In the genomic region with DNA sequence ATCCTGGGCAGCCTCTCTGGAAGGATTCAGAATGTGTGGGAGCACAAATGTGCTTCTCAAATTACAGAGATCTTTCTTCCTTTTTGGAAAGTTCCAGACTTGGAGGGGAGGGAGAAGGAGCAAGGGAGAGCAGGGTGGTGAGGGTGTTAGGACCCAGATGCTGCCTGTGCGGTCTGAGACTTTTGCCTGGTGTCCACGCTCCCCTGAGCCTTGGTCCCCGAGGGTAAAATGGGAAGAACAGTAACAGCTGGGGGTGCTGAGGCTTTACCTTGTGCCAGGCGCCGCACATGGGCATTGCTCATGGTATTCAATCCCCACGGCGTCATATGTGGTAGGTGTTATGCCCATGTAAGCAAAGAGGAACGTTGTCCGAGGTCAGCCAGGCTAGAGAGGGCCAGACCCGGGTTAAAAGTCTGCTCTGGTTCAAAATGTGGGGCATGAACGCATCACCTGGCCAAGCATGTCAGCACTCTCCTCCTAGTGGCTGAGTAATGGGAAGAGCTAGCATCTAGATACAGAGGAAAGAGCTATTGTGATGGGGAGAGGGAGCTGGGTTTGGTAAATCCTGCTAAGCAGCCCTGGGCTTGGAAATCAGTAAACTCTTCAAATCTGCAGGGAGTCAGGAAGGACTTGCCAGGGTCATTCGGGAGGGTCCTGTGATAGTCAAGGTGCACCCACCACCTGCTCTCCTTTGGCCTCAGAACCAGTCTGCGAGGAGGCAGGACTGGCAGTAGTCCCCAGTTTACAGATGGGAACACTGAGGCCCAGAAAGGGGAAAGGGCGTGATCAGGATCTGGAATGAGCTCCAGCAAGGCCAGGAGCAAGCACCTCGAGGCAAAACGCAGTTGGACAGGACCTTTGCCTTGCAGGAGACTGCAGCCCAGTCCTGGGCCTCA, we compare ENCODE assay signal across 1 cellular context.
TF ChIP-seq lines count a peak whose summit lies in the region.

No MANE protein-coding gene starts in this region.

TF ChIP-seq in GM12878, 131 proteins besides CTCF, POLR2A, EP300 and RAD21:
- TF ChIP-seq HCFC1 (IDR thresholded peaks at IDR 0.05; ENCODE audit: low read length), result no peak
- no peak for TF ChIP-seq GATAD2B (conservative IDR thresholded peaks at IDR 0.05; ENCODE audit: low read depth)
- no peak for TF ChIP-seq SREBF1 (IDR thresholded peaks at IDR 0.05; ENCODE audit: low read length)
- TF ChIP-seq KAT2A (conservative IDR thresholded peaks at IDR 0.05; ENCODE audit: control insufficient read depth, low read depth, low read length), result no peak
- TF ChIP-seq CHD1 (IDR thresholded peaks at IDR 0.05; ENCODE audit: low read depth, low read length), result no peak
- TF ChIP-seq RB1 (IDR thresholded peaks at IDR 0.05; ENCODE audit: borderline replicate concordance), result no peak
- TF ChIP-seq MEF2B (IDR thresholded peaks at IDR 0.05; ENCODE audit: partially characterized antibody, poor library complexity, severe bottlenecking), result peak; percentile 81
- TF ChIP-seq POU2F2 (IDR thresholded peaks at IDR 0.05; ENCODE audit: borderline replicate concordance, low read depth, low read length), result no peak
- peak in 1 of 2 experiments; percentile 30; a peak in 1 of 4 replicates for TF ChIP-seq IKZF2 (IDR thresholded peaks at IDR 0.05)
- TF ChIP-seq, protein P1, sequence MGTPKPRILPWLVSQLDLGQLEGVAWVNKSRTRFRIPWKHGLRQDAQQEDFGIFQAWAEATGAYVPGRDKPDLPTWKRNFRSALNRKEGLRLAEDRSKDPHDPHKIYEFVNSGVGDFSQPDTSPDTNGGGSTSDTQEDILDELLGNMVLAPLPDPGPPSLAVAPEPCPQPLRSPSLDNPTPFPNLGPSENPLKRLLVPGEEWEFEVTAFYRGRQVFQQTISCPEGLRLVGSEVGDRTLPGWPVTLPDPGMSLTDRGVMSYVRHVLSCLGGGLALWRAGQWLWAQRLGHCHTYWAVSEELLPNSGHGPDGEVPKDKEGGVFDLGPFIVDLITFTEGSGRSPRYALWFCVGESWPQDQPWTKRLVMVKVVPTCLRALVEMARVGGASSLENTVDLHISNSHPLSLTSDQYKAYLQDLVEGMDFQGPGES (IDR thresholded peaks at IDR 0.05), result no peak
- TF ChIP-seq, protein P2, sequence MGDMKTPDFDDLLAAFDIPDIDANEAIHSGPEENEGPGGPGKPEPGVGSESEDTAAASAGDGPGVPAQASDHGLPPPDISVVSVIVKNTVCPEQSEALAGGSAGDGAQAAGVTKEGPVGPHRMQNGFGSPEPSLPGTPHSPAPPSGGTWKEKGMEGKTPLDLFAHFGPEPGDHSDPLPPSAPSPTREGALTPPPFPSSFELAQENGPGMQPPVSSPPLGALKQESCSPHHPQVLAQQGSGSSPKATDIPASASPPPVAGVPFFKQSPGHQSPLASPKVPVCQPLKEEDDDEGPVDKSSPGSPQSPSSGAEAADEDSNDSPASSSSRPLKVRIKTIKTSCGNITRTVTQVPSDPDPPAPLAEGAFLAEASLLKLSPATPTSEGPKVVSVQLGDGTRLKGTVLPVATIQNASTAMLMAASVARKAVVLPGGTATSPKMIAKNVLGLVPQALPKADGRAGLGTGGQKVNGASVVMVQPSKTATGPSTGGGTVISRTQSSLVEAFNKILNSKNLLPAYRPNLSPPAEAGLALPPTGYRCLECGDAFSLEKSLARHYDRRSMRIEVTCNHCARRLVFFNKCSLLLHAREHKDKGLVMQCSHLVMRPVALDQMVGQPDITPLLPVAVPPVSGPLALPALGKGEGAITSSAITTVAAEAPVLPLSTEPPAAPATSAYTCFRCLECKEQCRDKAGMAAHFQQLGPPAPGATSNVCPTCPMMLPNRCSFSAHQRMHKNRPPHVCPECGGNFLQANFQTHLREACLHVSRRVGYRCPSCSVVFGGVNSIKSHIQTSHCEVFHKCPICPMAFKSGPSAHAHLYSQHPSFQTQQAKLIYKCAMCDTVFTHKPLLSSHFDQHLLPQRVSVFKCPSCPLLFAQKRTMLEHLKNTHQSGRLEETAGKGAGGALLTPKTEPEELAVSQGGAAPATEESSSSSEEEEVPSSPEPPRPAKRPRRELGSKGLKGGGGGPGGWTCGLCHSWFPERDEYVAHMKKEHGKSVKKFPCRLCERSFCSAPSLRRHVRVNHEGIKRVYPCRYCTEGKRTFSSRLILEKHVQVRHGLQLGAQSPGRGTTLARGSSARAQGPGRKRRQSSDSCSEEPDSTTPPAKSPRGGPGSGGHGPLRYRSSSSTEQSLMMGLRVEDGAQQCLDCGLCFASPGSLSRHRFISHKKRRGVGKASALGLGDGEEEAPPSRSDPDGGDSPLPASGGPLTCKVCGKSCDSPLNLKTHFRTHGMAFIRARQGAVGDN (IDR thresholded peaks at IDR 0.05), result peak; percentile 51; the same call in 1 of the 2 replicates
- TF ChIP-seq, protein P3, sequence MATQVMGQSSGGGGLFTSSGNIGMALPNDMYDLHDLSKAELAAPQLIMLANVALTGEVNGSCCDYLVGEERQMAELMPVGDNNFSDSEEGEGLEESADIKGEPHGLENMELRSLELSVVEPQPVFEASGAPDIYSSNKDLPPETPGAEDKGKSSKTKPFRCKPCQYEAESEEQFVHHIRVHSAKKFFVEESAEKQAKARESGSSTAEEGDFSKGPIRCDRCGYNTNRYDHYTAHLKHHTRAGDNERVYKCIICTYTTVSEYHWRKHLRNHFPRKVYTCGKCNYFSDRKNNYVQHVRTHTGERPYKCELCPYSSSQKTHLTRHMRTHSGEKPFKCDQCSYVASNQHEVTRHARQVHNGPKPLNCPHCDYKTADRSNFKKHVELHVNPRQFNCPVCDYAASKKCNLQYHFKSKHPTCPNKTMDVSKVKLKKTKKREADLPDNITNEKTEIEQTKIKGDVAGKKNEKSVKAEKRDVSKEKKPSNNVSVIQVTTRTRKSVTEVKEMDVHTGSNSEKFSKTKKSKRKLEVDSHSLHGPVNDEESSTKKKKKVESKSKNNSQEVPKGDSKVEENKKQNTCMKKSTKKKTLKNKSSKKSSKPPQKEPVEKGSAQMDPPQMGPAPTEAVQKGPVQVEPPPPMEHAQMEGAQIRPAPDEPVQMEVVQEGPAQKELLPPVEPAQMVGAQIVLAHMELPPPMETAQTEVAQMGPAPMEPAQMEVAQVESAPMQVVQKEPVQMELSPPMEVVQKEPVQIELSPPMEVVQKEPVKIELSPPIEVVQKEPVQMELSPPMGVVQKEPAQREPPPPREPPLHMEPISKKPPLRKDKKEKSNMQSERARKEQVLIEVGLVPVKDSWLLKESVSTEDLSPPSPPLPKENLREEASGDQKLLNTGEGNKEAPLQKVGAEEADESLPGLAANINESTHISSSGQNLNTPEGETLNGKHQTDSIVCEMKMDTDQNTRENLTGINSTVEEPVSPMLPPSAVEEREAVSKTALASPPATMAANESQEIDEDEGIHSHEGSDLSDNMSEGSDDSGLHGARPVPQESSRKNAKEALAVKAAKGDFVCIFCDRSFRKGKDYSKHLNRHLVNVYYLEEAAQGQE (IDR thresholded peaks at IDR 0.05; ENCODE audit: low read depth, low read length), result no peak
- no peak for TF ChIP-seq SPI1 (IDR thresholded peaks at IDR 0.05; ENCODE audit: borderline replicate concordance, insufficient read depth, low read depth, low read length)
- no peak for TF ChIP-seq ZNF384 (IDR thresholded peaks at IDR 0.05; ENCODE audit: borderline replicate concordance, low read depth, low read length)
- peak; percentile 58; the same call in 1 of the 2 replicates for TF ChIP-seq PAX5 (IDR thresholded peaks at IDR 0.05; ENCODE audit: borderline replicate concordance, low read depth, low read length)
- TF ChIP-seq BACH1 (IDR thresholded peaks at IDR 0.05; ENCODE audit: borderline replicate concordance), result 0 out of 2 replicates have a peak, but pooled peaks have one; percentile 21
- TF ChIP-seq IRF4 (IDR thresholded peaks at IDR 0.05; ENCODE audit: low read depth, low read length), result no peak
- peak; percentile 65 for TF ChIP-seq SMARCA5 (IDR thresholded peaks at IDR 0.05)
- no peak for TF ChIP-seq ETV6 (conservative IDR thresholded peaks at IDR 0.05 in 1 of 2, IDR thresholded peaks at IDR 0.05 in 1 of 2; ENCODE audit: borderline replicate concordance in 1 of 2, low read depth in 1 of 2)
- TF ChIP-seq RCOR1 (conservative IDR thresholded peaks at IDR 0.05; ENCODE audit: low read depth, low read length), result no peak
- no peak for TF ChIP-seq CREB1 (IDR thresholded peaks at IDR 0.05; ENCODE audit: low read depth)
- TF ChIP-seq, protein P4, sequence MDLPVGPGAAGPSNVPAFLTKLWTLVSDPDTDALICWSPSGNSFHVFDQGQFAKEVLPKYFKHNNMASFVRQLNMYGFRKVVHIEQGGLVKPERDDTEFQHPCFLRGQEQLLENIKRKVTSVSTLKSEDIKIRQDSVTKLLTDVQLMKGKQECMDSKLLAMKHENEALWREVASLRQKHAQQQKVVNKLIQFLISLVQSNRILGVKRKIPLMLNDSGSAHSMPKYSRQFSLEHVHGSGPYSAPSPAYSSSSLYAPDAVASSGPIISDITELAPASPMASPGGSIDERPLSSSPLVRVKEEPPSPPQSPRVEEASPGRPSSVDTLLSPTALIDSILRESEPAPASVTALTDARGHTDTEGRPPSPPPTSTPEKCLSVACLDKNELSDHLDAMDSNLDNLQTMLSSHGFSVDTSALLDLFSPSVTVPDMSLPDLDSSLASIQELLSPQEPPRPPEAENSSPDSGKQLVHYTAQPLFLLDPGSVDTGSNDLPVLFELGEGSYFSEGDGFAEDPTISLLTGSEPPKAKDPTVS (IDR thresholded peaks at IDR 0.05; ENCODE audit: low read depth, low read length), result 0 out of 2 replicates have a peak, but pooled peaks have one; percentile 78
- TF ChIP-seq PML (IDR thresholded peaks at IDR 0.05; ENCODE audit: low read length), result 0 out of 2 replicates have a peak, but pooled peaks have one; percentile 35
- peak; percentile 56; the same call in 1 of the 2 replicates for TF ChIP-seq POLR2AphosphoS5 (IDR thresholded peaks at IDR 0.05; ENCODE audit: low read length)
- TF ChIP-seq JUND (IDR thresholded peaks at IDR 0.05; ENCODE audit: low read depth, low read length), result no peak
- TF ChIP-seq, protein P5, sequence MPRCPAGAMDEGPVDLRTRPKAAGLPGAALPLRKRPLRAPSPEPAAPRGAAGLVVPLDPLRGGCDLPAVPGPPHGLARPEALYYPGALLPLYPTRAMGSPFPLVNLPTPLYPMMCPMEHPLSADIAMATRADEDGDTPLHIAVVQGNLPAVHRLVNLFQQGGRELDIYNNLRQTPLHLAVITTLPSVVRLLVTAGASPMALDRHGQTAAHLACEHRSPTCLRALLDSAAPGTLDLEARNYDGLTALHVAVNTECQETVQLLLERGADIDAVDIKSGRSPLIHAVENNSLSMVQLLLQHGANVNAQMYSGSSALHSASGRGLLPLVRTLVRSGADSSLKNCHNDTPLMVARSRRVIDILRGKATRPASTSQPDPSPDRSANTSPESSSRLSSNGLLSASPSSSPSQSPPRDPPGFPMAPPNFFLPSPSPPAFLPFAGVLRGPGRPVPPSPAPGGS (IDR thresholded peaks at IDR 0.05; ENCODE audit: borderline replicate concordance, insufficient read depth, low read depth, low read length, poor library complexity, severe bottlenecking), result no peak
- TF ChIP-seq IKZF1 (conservative IDR thresholded peaks at IDR 0.05), result peak; percentile 40; the same call in 1 of the 2 replicates
- no peak; the same call in 1 of the 2 replicates for TF ChIP-seq MTA2 (IDR thresholded peaks at IDR 0.05; ENCODE audit: low read depth)
- no peak for TF ChIP-seq RAD51 (IDR thresholded peaks at IDR 0.05)
- TF ChIP-seq ASH2L (IDR thresholded peaks at IDR 0.05; ENCODE audit: borderline replicate concordance, low read depth), result no peak
- TF ChIP-seq MXI1 (IDR thresholded peaks at IDR 0.05; ENCODE audit: low read depth, low read length), result no peak
- TF ChIP-seq, protein P6, sequence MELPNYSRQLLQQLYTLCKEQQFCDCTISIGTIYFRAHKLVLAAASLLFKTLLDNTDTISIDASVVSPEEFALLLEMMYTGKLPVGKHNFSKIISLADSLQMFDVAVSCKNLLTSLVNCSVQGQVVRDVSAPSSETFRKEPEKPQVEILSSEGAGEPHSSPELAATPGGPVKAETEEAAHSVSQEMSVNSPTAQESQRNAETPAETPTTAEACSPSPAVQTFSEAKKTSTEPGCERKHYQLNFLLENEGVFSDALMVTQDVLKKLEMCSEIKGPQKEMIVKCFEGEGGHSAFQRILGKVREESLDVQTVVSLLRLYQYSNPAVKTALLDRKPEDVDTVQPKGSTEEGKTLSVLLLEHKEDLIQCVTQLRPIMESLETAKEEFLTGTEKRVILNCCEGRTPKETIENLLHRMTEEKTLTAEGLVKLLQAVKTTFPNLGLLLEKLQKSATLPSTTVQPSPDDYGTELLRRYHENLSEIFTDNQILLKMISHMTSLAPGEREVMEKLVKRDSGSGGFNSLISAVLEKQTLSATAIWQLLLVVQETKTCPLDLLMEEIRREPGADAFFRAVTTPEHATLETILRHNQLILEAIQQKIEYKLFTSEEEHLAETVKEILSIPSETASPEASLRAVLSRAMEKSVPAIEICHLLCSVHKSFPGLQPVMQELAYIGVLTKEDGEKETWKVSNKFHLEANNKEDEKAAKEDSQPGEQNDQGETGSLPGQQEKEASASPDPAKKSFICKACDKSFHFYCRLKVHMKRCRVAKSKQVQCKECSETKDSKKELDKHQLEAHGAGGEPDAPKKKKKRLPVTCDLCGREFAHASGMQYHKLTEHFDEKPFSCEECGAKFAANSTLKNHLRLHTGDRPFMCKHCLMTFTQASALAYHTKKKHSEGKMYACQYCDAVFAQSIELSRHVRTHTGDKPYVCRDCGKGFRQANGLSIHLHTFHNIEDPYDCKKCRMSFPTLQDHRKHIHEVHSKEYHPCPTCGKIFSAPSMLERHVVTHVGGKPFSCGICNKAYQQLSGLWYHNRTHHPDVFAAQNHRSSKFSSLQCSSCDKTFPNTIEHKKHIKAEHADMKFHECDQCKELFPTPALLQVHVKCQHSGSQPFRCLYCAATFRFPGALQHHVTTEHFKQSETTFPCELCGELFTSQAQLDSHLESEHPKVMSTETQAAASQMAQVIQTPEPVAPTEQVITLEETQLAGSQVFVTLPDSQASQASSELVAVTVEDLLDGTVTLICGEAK (IDR thresholded peaks at IDR 0.05; ENCODE audit: borderline replicate concordance), result no peak
- TF ChIP-seq RUNX3 (IDR thresholded peaks at IDR 0.05; ENCODE audit: low read length), result peak; percentile 57
- no peak for TF ChIP-seq POLR2AphosphoS2 (IDR thresholded peaks at IDR 0.05; ENCODE audit: low read depth, low read length)
- TF ChIP-seq BHLHE40 (IDR thresholded peaks at IDR 0.05; ENCODE audit: borderline replicate concordance in 1 of 2, low read depth in 2 of 2, low read length in 1 of 2), result no peak
- TF ChIP-seq NR2F1 (conservative IDR thresholded peaks at IDR 0.05), result no peak
- TF ChIP-seq SREBF2 (IDR thresholded peaks at IDR 0.05; ENCODE audit: low read length), result no peak
- TF ChIP-seq, protein P7, sequence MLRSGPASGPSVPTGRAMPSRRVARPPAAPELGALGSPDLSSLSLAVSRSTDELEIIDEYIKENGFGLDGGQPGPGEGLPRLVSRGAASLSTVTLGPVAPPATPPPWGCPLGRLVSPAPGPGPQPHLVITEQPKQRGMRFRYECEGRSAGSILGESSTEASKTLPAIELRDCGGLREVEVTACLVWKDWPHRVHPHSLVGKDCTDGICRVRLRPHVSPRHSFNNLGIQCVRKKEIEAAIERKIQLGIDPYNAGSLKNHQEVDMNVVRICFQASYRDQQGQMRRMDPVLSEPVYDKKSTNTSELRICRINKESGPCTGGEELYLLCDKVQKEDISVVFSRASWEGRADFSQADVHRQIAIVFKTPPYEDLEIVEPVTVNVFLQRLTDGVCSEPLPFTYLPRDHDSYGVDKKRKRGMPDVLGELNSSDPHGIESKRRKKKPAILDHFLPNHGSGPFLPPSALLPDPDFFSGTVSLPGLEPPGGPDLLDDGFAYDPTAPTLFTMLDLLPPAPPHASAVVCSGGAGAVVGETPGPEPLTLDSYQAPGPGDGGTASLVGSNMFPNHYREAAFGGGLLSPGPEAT (IDR thresholded peaks at IDR 0.05; ENCODE audit: low read depth), result peak; percentile 55
- TF ChIP-seq SIX5 (IDR thresholded peaks at IDR 0.05; ENCODE audit: low read depth, low read length, severe bottlenecking), result no peak
- no peak for TF ChIP-seq ZNF207 (IDR thresholded peaks at IDR 0.05; ENCODE audit: borderline replicate concordance)
